In genomic region chr17:8941980-8942617, GRCh38 we compare ENCODE assay signal across 13 cellular contexts. TPM values are rescaled to one million over a fixed set of nuclear protein-coding genes. Genes with fewer than 3 reads are reported as not detected.
DNase-seq lines count a peak whose midpoint lies in the region; ATAC-seq, FAIRE-seq and TF ChIP-seq lines count a peak whose summit lies in the region.
"Had no signal": no experiment of that assay in that cellular context is flagged by ENCODE, and none has a peak within 500 bp of the region (broad histone marks: within the 10 kb centered on the region; RNA-seq: fewer than 3 reads in every experiment).

No MANE protein-coding gene starts in this region.

- H3K4me1 ChIP-seq in Peyer's patch = peaks cover 0 to 33% (median 9%) of the 10 kb centered on the region in 4 donors
- H3K4me1 ChIP-seq: stomach had no signal

- peak overlapping the region in 1 of 4 donors; percentile 17 for H3K4me3 ChIP-seq in Peyer's patch
- H3K4me3 ChIP-seq: heart right ventricle, stomach had no signal

- H3K36me3 ChIP-seq in Peyer's patch = no peaks in the 10 kb centered on the region
- H3K36me3 ChIP-seq: stomach had no signal

- no peak for TF ChIP-seq CTCF in Peyer's patch (IDR thresholded peaks at IDR 0.05)

- no peak for TF ChIP-seq POLR2A in Peyer's patch (IDR thresholded peaks at IDR 0.05)

- no peaks in the 10 kb centered on the region for H3K27me3 ChIP-seq in Peyer's patch

- H3K9me3 ChIP-seq in Peyer's patch = no peaks in the 10 kb centered on the region

- peak overlapping the region in 3 of 4 donors; percentile 19 to 83 (median 74) for H3K27ac ChIP-seq in Peyer's patch

- ATAC-seq in GM18520 (IDR thresholded peaks at IDR 0.05; ENCODE audit: unreplicated experiment) = no peak
- ATAC-seq: Right ventricle myocardium inferior had no signal

- FAIRE-seq in GM19239 (lab: Jason Lieb, UNC) = peak; percentile 52

- no peak for DNase-seq in GM19239 (ENCODE audit: insufficient read length, low spot score)
- DNase-seq in Peyer's patch = peak in 1 of 3 donors; percentile 64
- peak; percentile 52 for DNase-seq in activated gamma-delta T cell treated with anti-CD3 and anti-CD28 coated beads, Interleukin-2, amount 50 U/mL, for 16 hours (ENCODE audit: low read depth)
- DNase-seq in stimulated activated CD8-positive, alpha-beta memory T cell treated with anti-CD3 and anti-CD28 coated beads, Interleukin-12 subunit alpha, Interleukin-12 subunit beta, amount 100 ng/mL, for 4 hours (ENCODE audit: low read depth) = peak; percentile 54
- DNase-seq in NCI-H2081 treated with DMSO at 0.1 percent for 48 hours (lab: John Stamatoyannopoulos, UW) = no peak
- DNase-seq in ecto neural progenitor cell (ENCODE audit: low spot score) = no peak
- DNase-seq: heart right ventricle, left ventricle myocardium superior, NCI-H1092 treated with DMSO at 0.1 percent for 48 hours, NCI-H510A, stomach had no signal

RNA-seq across cellular contexts. Expression of gene PIK3R5, which starts 23.4 kb away (rescaled TPM):
- 10 to 100 TPM in 2 of 4 donors, 1 to 10 TPM in 2; 6.3 to 74.3 (median 10.3) TPM for total RNA-seq in Peyer's patch

Comparison
In these comparisons a context has a peak if more than half of its experiments do, and no peak if none do; other contexts are left out.
1. DNase-seq: peak in activated gamma-delta T cell treated with anti-CD3 and anti-CD28 coated beads, Interleukin-2, amount 50 U/mL, for 16 hours (single experiment) and stimulated activated CD8-positive, alpha-beta memory T cell treated with anti-CD3 and anti-CD28 coated beads, Interleukin-12 subunit alpha, Interleukin-12 subunit beta, amount 100 ng/mL, for 4 hours (single experiment); none in GM19239 (single experiment), NCI-H2081 treated with DMSO at 0.1 percent for 48 hours (single experiment) and ecto neural progenitor cell (single experiment).